In the genomic region with DNA sequence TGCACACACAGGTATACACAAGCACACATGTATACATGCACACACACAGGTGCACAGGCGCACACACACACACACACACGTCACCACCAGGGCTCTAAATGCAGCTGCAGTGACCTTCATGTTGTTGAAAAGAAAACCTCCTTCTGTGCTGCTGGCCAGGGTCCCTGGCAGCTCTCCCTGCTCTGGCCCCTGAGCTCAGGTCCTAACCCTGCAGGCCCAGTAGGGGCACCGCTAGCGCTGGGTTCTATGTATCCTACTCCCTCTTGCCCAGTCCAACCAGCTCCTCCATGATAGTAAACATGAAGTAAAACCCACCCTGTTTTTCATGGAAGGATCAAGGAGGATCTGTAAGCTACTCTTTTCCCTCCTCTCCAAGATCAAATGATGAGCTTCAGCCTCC, we compare ENCODE assay signal across 20 cellular contexts.
"Had no signal": no experiment of that assay in that cellular context is flagged by ENCODE, and none has a peak within 500 bp of the region (broad histone marks: within the 10 kb centered on the region; RNA-seq: fewer than 3 reads in every experiment).

No MANE protein-coding gene starts in this region.

- H3K4me1 ChIP-seq: foreskin keratinocyte, stomach, transverse colon, uterus had no signal

- H3K9me3 Mint-ChIP-seq: activated naive CD4-positive, alpha-beta T cell treated with anti-CD3 and anti-CD28 coated beads, Interleukin-2, amount 50 U/mL, for 72 hours; activated T-helper 17 cell treated with anti-CD3 and anti-CD28 coated beads, Interleukin-2, amount 50 U/mL, for 72 hours; dendritic cell treated with granulocyte-macrophage colony-stimulating factor and Interleukin-4, amounts not matched to agents 40 ng/mL and 50 ng/mL, for 4 days; stimulated activated memory B cell treated with anti-CD40 and anti-IgM and Interleukin-4, amounts not matched to agents 10 μg/mL and 1 μg/mL and 100 μg/mL, for 72 hours had no signal

- H3K27ac Mint-ChIP-seq: activated naive CD4-positive, alpha-beta T cell treated with anti-CD3 and anti-CD28 coated beads, Interleukin-2, amount 50 U/mL, for 72 hours; activated T-helper 17 cell treated with anti-CD3 and anti-CD28 coated beads, Interleukin-2, amount 50 U/mL, for 72 hours; dendritic cell treated with granulocyte-macrophage colony-stimulating factor and Interleukin-4, amounts not matched to agents 40 ng/mL and 50 ng/mL, for 4 days; nephron progenitor cell; stimulated activated memory B cell treated with anti-CD40 and anti-IgM and Interleukin-4, amounts not matched to agents 10 μg/mL and 1 μg/mL and 100 μg/mL, for 72 hours had no signal

- H3K36me3 Mint-ChIP-seq: activated naive CD4-positive, alpha-beta T cell treated with anti-CD3 and anti-CD28 coated beads, Interleukin-2, amount 50 U/mL, for 72 hours; stimulated activated memory B cell treated with anti-CD40 and anti-IgM and Interleukin-4, amounts not matched to agents 10 μg/mL and 1 μg/mL and 100 μg/mL, for 72 hours had no signal

- H3K4me3 ChIP-seq: hepatocyte, sigmoid colon, smooth muscle cell, stomach, transverse colon, uterus had no signal

- H3K9me3 ChIP-seq: sigmoid colon, transverse colon, uterus had no signal

- H3K4me2 ChIP-seq: hepatocyte, smooth muscle cell had no signal

- ATAC-seq: activated naive CD4-positive, alpha-beta T cell treated with anti-CD3 and anti-CD28 coated beads, Interleukin-2, amount 50 U/mL, for 72 hours; activated T-helper 17 cell treated with anti-CD3 and anti-CD28 coated beads, Interleukin-2, amount 50 U/mL, for 72 hours; foreskin keratinocyte; left ventricle myocardium superior had no signal

- DNase-seq: activated T-cell treated with anti-CD3 and anti-CD28 coated beads, Interleukin-2, amount 50 U/mL, for 1 hour; aorta; effector CD4-positive, alpha-beta T cell; foreskin keratinocyte; left ventricle myocardium superior; mammary epithelial cell; nephron progenitor cell; occipital lobe; sigmoid colon; stimulated activated CD4-positive, alpha-beta T cell treated with anti-CD3 and anti-CD28 coated beads, Interleukin-15, amount 100 ng/mL, for 24 hours; stomach; transverse colon; uterus had no signal

- H3K27ac ChIP-seq: foreskin keratinocyte, hepatocyte, sigmoid colon, stomach, transverse colon, uterus had no signal

- H3K4me1 Mint-ChIP-seq: activated T-helper 17 cell treated with anti-CD3 and anti-CD28 coated beads, Interleukin-2, amount 50 U/mL, for 72 hours; stimulated activated memory B cell treated with anti-CD40 and anti-IgM and Interleukin-4, amounts not matched to agents 10 μg/mL and 1 μg/mL and 100 μg/mL, for 72 hours had no signal

- H3K4me3 Mint-ChIP-seq: activated T-helper 17 cell treated with anti-CD3 and anti-CD28 coated beads, Interleukin-2, amount 50 U/mL, for 72 hours; brain; dendritic cell treated with granulocyte-macrophage colony-stimulating factor and Interleukin-4, amounts not matched to agents 40 ng/mL and 50 ng/mL, for 4 days; stimulated activated memory B cell treated with anti-CD40 and anti-IgM and Interleukin-4, amounts not matched to agents 10 μg/mL and 1 μg/mL and 100 μg/mL, for 72 hours had no signal
